Comparison of ENCODE assay signal across 24 cellular contexts in the genomic region with DNA sequence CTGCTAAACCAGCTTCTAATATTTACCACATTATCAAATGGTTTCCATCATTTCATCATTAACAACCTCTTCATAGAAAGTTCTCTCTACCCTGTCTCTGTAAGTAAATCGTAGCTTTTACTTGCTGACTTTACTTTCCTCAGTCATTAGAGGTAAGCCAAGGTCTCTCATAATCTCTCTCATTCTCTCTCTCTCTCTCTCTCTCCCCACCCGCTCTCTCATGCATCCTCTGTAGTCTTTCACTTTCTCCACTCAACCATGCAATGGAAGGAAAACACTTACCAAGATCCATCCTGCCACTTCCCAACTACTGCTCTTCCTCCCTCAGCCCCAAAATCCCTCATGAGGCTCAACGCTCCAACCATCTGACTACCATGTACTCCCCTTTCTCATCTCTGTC. TPM values are rescaled to one million over a fixed set of nuclear protein-coding genes. Genes with fewer than 3 reads are reported as not detected.
"Had no signal": no experiment of that assay in that cellular context is flagged by ENCODE, and none has a peak within 500 bp of the region (broad histone marks: within the 10 kb centered on the region; RNA-seq: fewer than 3 reads in every experiment).

No MANE protein-coding gene starts in this region.

- H3K4me1 Mint-ChIP-seq: central memory CD8-positive, alpha-beta T cell had no signal

- H3K9me3 Mint-ChIP-seq: central memory CD8-positive, alpha-beta T cell; T-helper 1 cell treated with Interleukin-12 subunit alpha and Interleukin-12 subunit beta and Interleukin-4 antibody, amounts not matched to agents 30 μg/mL and 1 μg/mL, for 36 hours had no signal

- ATAC-seq: activated CD8-positive, alpha-beta T cell treated with anti-CD3 and anti-CD28 coated beads, Interleukin-2, amount 10 ng/mL, durations not matched to agents 7 days and 5 days; K562; SK-N-SH treated with all-trans-retinoic acid at 6 μM for 48 hours; WTC11 had no signal

- H3K27ac Mint-ChIP-seq: activated CD8-positive, alpha-beta T cell treated with anti-CD3 and anti-CD28 coated beads, Interleukin-2, amount 10 ng/mL, durations not matched to agents 7 days and 5 days; activated naive CD4-positive, alpha-beta T cell treated with anti-CD3 and anti-CD28 coated beads, Interleukin-2, amount 50 U/mL, for 24 hours; brain; T-helper 1 cell treated with Interleukin-12 subunit alpha and Interleukin-12 subunit beta and Interleukin-4 antibody, amounts not matched to agents 30 μg/mL and 1 μg/mL, for 36 hours; WTC11 had no signal

- DNase-seq: activated CD4-positive, alpha-beta T cell treated with anti-CD3 and anti-CD28 coated beads for 48 hours; activated CD4-positive, alpha-beta T cell treated with anti-CD3 and anti-CD28 coated beads, Interleukin-2, amount 50 U/mL, for 4 hours; activated CD4-positive, CD25-positive, alpha-beta regulatory T cell treated with anti-CD3 and anti-CD28 coated beads, Interleukin-2, amount 50 U/mL, for 72 hours; activated CD8-positive, alpha-beta memory T cell treated with anti-CD3 and anti-CD28 coated beads, Interleukin-2, amount 50 U/mL, for 48 hours; activated CD8-positive, alpha-beta T cell treated with anti-CD3 and anti-CD28 coated beads, Interleukin-2, amount 10 ng/mL, durations not matched to agents 7 days and 5 days; activated T-cell treated with anti-CD3 and anti-CD28 coated beads, Interleukin-2, amount 50 U/mL, for 1 hour; Karpas-422; MM.1S; NCI-H1105; NCI-H1436; NCI-H1694 treated with DMSO at 0.1 percent for 48 hours; NCI-H2081 treated with DMSO at 0.1 percent for 48 hours; Peyer's patch; Right ventricle myocardium superior; SW 1271 had no signal

- H3K27me3 Mint-ChIP-seq: activated naive CD4-positive, alpha-beta T cell treated with anti-CD3 and anti-CD28 coated beads, Interleukin-2, amount 50 U/mL, for 24 hours; brain; central memory CD8-positive, alpha-beta T cell had no signal

- H3K4me3 Mint-ChIP-seq: activated CD8-positive, alpha-beta T cell treated with anti-CD3 and anti-CD28 coated beads, Interleukin-2, amount 10 ng/mL, durations not matched to agents 7 days and 5 days; activated naive CD4-positive, alpha-beta T cell treated with anti-CD3 and anti-CD28 coated beads, Interleukin-2, amount 50 U/mL, for 24 hours; brain; central memory CD8-positive, alpha-beta T cell; T-helper 1 cell treated with Interleukin-12 subunit alpha and Interleukin-12 subunit beta and Interleukin-4 antibody, amounts not matched to agents 30 μg/mL and 1 μg/mL, for 36 hours; WTC11 had no signal

- H3K36me3 Mint-ChIP-seq: WTC11 had no signal

RNA-seq across cellular contexts. Expression of gene CEP112, which starts 6.1 kb away (rescaled TPM):
- total RNA-seq: K562 had no signal

RNA-seq across cellular contexts. Expression of gene APOH, which starts 43.4 kb away (rescaled TPM):
- total RNA-seq: activated CD8-positive, alpha-beta T cell treated with anti-CD3 and anti-CD28 coated beads, Interleukin-2, amount 10 ng/mL, durations not matched to agents 7 days and 5 days; NCI-H460; SJSA1 had no signal
